In genomic region chr11:576791-577610, GRCh38 we compare ENCODE assay signal across 8 cellular contexts. TPM values are rescaled to one million over a fixed set of nuclear protein-coding genes. Genes with fewer than 3 reads are reported as not detected.
A peak's percentile ranks its signal among the peaks of the same experiment; 100 is the strongest.
DNase-seq lines count a peak whose midpoint lies in the region; ATAC-seq and TF ChIP-seq lines count a peak whose summit lies in the region.

No MANE protein-coding gene starts in this region.

- peaks cover 15% of the 10 kb centered on the region for H3K36me3 ChIP-seq in HUES6 (ENCODE audit: control insufficient read depth, insufficient read depth, low read length)
- peaks cover 4 to 6% of the 10 kb centered on the region in 2 donors for H3K36me3 ChIP-seq in mucosa of rectum (ENCODE audit: control insufficient read depth in 2 of 2, insufficient read depth in 2 of 2, low read length in 2 of 2)

- H3K36me3 Mint-ChIP-seq in chondrocyte (ENCODE audit: low read depth): no peaks in the 10 kb centered on the region

- H3K9me3 Mint-ChIP-seq in chondrocyte (ENCODE audit: low read depth): no peaks in the 10 kb centered on the region

- no peak for ATAC-seq in HG03108 (IDR thresholded peaks at IDR 0.05; ENCODE audit: unreplicated experiment)
- ATAC-seq in GM21367 (IDR thresholded peaks at IDR 0.05; ENCODE audit: unreplicated experiment): no peak

- H3K4me1 ChIP-seq in HUES6 (ENCODE audit: control insufficient read depth, insufficient read depth, low read length) (peaks cover 24% of the 10 kb centered on the region), mucosa of rectum (ENCODE audit: control insufficient read depth in 2 of 2, insufficient read depth in 2 of 2, low read length in 2 of 2) (peaks cover 20 to 29% of the 10 kb centered on the region in 2 donors)

- H3K4me3 ChIP-seq in AG04449 (ENCODE audit: low read depth, low read length) (peak overlapping the region; percentile 92), HUES6 (ENCODE audit: low read depth, low read length) (peak overlapping the region; percentile 99), mucosa of rectum (ENCODE audit: low read length in 2 of 2) (peak overlapping the region; percentile 93 to 97)

- H3K9ac ChIP-seq in HUES6 (ENCODE audit: low read length) (peak overlapping the region; percentile 99), mucosa of rectum (ENCODE audit: low read depth in 1 of 2, low read length in 2 of 2) (peak overlapping the region; percentile 78 to 86)

- H3K4me3 Mint-ChIP-seq in chondrocyte (ENCODE audit: unreplicated experiment): peak overlapping the region; percentile 84

- H3K27me3 Mint-ChIP-seq in chondrocyte (ENCODE audit: low read depth): no peaks in the 10 kb centered on the region

- no peak for DNase-seq in AG04449 (ENCODE audit: low read depth, low spot score)
- no peak for DNase-seq in chondrocyte (ENCODE audit: low spot score)
- no peak for DNase-seq in retina
- no peak for DNase-seq in dedifferentiated amniotic fluid mesenchymal stem cell (ENCODE audit: extremely low spot score)

- CTCF ChIA-PET in AG04449 (lab: Yijun Ruan, JAX): interaction anchor here (1.1 to 1.4 kb wide), 2 partner anchors 21 to 58 kb away, joined by 3 to 4 read pairs; no protein-coding TSS in a partner anchor

- peaks cover 49% of the 10 kb centered on the region for H3K4me1 Mint-ChIP-seq in chondrocyte (ENCODE audit: low read depth)

- TF ChIP-seq CTCF in AG04449 (IDR thresholded peaks at IDR 0.05; ENCODE audit: insufficient read depth, low read length, missing control alignments): no peak
- TF ChIP-seq CTCF in chondrocyte (IDR thresholded peaks at IDR 0.05): no peak

- H3K27ac ChIP-seq in HUES6 (ENCODE audit: low read depth, low read length) (peak overlapping the region; percentile 81; the same call in 1 of the 2 replicates), mucosa of rectum (ENCODE audit: low read depth in 2 of 2, low read length in 2 of 2) (peak overlapping the region; percentile 70 to 71)

- POLR2A ChIA-PET in AG04449 (lab: Yijun Ruan, JAX): no interaction called here

- no peaks in the 10 kb centered on the region for H3K9me3 ChIP-seq in HUES6 (ENCODE audit: control insufficient read depth, insufficient read depth, low read depth, low read length)
- H3K9me3 ChIP-seq in mucosa of rectum (ENCODE audit: control insufficient read depth in 2 of 2, low read length in 2 of 2): no peaks in the 10 kb centered on the region

- peak overlapping the region; percentile 85 for H3K27ac Mint-ChIP-seq in chondrocyte (ENCODE audit: unreplicated experiment)

- peaks cover 20% of the 10 kb centered on the region for H3K27me3 ChIP-seq in HUES6 (ENCODE audit: control insufficient read depth, insufficient read depth, low read length)
- peaks cover 0 to 3% of the 10 kb centered on the region in 2 donors for H3K27me3 ChIP-seq in mucosa of rectum (ENCODE audit: control insufficient read depth in 2 of 2, insufficient read depth in 2 of 2, low read length in 2 of 2)

RNA-seq across cellular contexts. Expression of gene PHRF1, which starts 0.7 kb away (rescaled TPM):
- total RNA-seq in chondrocyte: 24.6 to 34.1 TPM (median 25.9 TPM) in 3 replicates

RNA-seq across cellular contexts. Expression of gene RASSF7, which starts 16.2 kb away (rescaled TPM):
- 20.0 to 31.3 TPM (median 28.7 TPM) in 3 replicates for total RNA-seq in chondrocyte

RNA-seq across cellular contexts. Expression of gene LMNTD2, which starts 16.5 kb away (rescaled TPM):
- total RNA-seq in chondrocyte: 3.8 to 6.1 TPM (median 5.5 TPM) in 3 replicates

RNA-seq across cellular contexts. Expression of gene IRF7, which starts 38.7 kb away (rescaled TPM):
- 6.5 to 11.4 TPM (median 7.7 TPM) in 3 replicates for total RNA-seq in chondrocyte

RNA-seq across cellular contexts. Expression of gene LRRC56, which starts 39.7 kb away (rescaled TPM):
- 2.6 to 2.9 TPM (median 2.7 TPM) in 3 replicates for total RNA-seq in chondrocyte
